ENCODE assay signal across 1 cellular context in genomic region chr10:59870152-59870551, GRCh38.
TF ChIP-seq lines count a peak whose summit lies in the region.

No MANE protein-coding gene starts in this region.

TF ChIP-seq in GM23338, 12 proteins besides CTCF, POLR2A, EP300 and RAD21 (continued from another document):
- TF ChIP-seq ZNF462 (CRISPR knock-in tag; IDR thresholded peaks at IDR 0.05) (no peak), EZH2phosphoT487 (IDR thresholded peaks at IDR 0.05; ENCODE audit: unreplicated experiment) (no peak), POLR2AphosphoS5 (IDR thresholded peaks at IDR 0.05; ENCODE audit: low read depth) (no peak), ETS1 (IDR thresholded peaks at IDR 0.05) (no peak), ZNF331 (CRISPR knock-in tag; IDR thresholded peaks at IDR 0.05; ENCODE audit: low read depth) (no peak)
